9 cellular contexts compared by ENCODE assay signal in the genomic region with DNA sequence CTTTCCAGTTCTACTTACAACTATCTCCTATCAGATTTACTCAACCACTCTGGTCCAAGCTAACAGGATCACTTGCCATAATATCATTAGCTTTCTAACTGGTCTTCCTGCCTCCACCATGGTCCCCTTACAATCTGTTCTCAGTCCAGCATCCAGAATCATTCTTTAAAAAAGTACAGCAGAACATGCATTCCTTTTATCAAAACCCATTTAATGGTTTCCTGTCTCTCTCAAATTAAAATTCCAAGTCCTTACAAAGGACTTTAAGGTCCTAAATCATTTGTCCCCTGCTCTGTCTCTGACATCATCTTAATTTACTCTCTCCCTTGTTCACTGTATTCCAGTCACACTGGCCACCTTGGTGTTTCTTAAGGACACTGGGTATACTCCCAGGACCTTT.
"Had no signal": no experiment of that assay in that cellular context is flagged by ENCODE, and none has a peak within 500 bp of the region (broad histone marks: within the 10 kb centered on the region; RNA-seq: fewer than 3 reads in every experiment).

No MANE protein-coding gene starts in this region.

- H3K4me2 ChIP-seq: GM23338 had no signal

- H3K9me3 Mint-ChIP-seq: GM23338, H9, HFFc6 had no signal

- H3K27ac Mint-ChIP-seq: GM23338, H9, HFFc6 had no signal

- H2AFZ ChIP-seq: GM23248, GM23338 had no signal

- H3K9me3 ChIP-seq: HAP-1 had no signal

- H3K4me1 ChIP-seq: HAP-1 had no signal

- H3K36me3 ChIP-seq: HAP-1 had no signal

- H3K4me3 ChIP-seq: GM23248, GM23338, HAP-1 had no signal

- ATAC-seq: GM23338, HCT116 had no signal

- DNase-seq: GM23248, GOT3, H7, H9, HCEC 1CT, HFFc6 had no signal

- H3K9ac ChIP-seq: GM23248 had no signal

- H3K4me3 Mint-ChIP-seq: GM23338, H9, HFFc6 had no signal

- H3K27ac ChIP-seq: GM23248 had no signal

- H3K4me1 Mint-ChIP-seq: GM23338, H9 had no signal
